Comparison of ENCODE assay signal across 22 cellular contexts in genomic region chr17:83145358-83145738, GRCh38.
"Had no signal": no experiment of that assay in that cellular context is flagged by ENCODE, and none has a peak within 500 bp of the region (broad histone marks: within the 10 kb centered on the region; RNA-seq: fewer than 3 reads in every experiment).

No MANE protein-coding gene starts in this region.

- H3K4me3 ChIP-seq: lower lobe of right lung, stomach, testis had no signal

- H3K27me3 ChIP-seq: testis had no signal

- H3K36me3 Mint-ChIP-seq: type B pancreatic cell had no signal

- H3K9me3 ChIP-seq: lower lobe of right lung, testis had no signal

- DNase-seq: activated CD4-positive, alpha-beta memory T cell treated with anti-CD3 and anti-CD28 coated beads, Interleukin-2, amount 10 ng/mL, durations not matched to agents 7 days and 5 days; activated CD4-positive, alpha-beta T cell treated with anti-CD3 and anti-CD28 coated beads for 36 hours; activated naive CD4-positive, alpha-beta T cell treated with anti-CD3 and anti-CD28 coated beads, Interleukin-2, amount 50 U/mL, for 16 hours; activated T-cell treated with anti-CD3 and anti-CD28 coated beads, Interleukin-2, amount 50 U/mL, for 4 hours; effector memory CD8-positive, alpha-beta T cell; foreskin keratinocyte; glutamatergic neuron; hippocampal formation; small intestine; stimulated activated CD4-positive, alpha-beta T cell treated with anti-CD3 and anti-CD28 coated beads, Interleukin-4, amount 100 ng/mL, for 1 hour; stomach; T-helper 17 cell had no signal

- H3K9me3 Mint-ChIP-seq: effector memory CD8-positive, alpha-beta T cell had no signal

- FAIRE-seq: astrocyte, bronchial epithelial cell, islet of Langerhans, small intestine, TTC549 had no signal

- H3K27ac ChIP-seq: foreskin keratinocyte, lower lobe of right lung, testis had no signal

- H3K4me1 Mint-ChIP-seq: activated CD4-positive, alpha-beta T cell treated with anti-CD3 and anti-CD28 coated beads for 36 hours; T-helper 17 cell; WTC11 had no signal

- H3K4me3 Mint-ChIP-seq: activated CD4-positive, alpha-beta memory T cell treated with anti-CD3 and anti-CD28 coated beads, Interleukin-2, amount 10 ng/mL, durations not matched to agents 7 days and 5 days; activated CD4-positive, alpha-beta T cell treated with anti-CD3 and anti-CD28 coated beads for 36 hours; activated T-cell treated with anti-CD3 and anti-CD28 coated beads, Interleukin-2, amount 50 U/mL, for 4 hours; effector memory CD8-positive, alpha-beta T cell; mesothelial cell of epicardium; T-helper 17 cell; type B pancreatic cell; WTC11 had no signal

- H3K27ac Mint-ChIP-seq: activated CD4-positive, alpha-beta memory T cell treated with anti-CD3 and anti-CD28 coated beads, Interleukin-2, amount 10 ng/mL, durations not matched to agents 7 days and 5 days; activated CD4-positive, alpha-beta T cell treated with anti-CD3 and anti-CD28 coated beads for 36 hours; mesothelial cell of epicardium; progenitor cell of endocrine pancreas; T-helper 17 cell; type B pancreatic cell; WTC11 had no signal

- H3K4me1 ChIP-seq: foreskin keratinocyte, stomach, testis had no signal

- H3K36me3 ChIP-seq: lower lobe of right lung, stomach had no signal

- ATAC-seq: activated CD4-positive, alpha-beta T cell treated with anti-CD3 and anti-CD28 coated beads for 36 hours; activated T-cell treated with anti-CD3 and anti-CD28 coated beads, Interleukin-2, amount 50 U/mL, for 4 hours; effector memory CD8-positive, alpha-beta T cell; foreskin keratinocyte; T-helper 17 cell; WTC11 had no signal
